Comparison of ENCODE assay signal across 1 cellular context in the genomic region with DNA sequence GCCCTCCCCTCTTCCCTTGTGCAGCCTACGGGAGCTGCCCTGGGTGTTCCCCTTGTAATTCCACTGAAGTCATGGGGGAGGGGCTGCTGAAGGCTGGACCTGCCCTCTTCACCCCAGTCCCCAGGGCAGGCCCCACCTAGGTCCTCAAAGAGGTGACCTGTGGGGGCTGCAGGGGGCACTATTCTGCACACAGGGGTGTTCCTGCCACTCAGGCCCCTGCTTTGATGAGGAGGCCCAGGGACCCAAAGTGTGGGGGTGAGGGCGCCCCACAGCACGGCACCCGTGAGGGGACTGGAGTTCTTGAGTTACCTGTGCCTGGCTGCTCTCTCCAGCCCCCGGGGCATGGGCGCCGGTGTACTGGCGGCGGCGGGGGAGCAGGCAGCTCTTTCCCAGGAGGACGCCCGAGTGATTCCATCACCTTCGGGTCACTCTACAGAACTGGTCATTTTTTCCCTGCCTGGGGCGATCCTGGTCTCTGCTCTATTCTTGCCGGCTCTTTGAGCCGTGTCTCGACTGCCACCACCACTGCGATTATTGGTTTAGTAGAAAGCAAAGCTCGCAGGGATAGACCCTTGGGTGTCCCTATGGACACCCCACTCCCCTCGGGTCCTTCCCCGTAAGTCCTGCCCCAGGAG.
TF ChIP-seq lines count a peak whose summit lies in the region.

No MANE protein-coding gene starts in this region.

TF ChIP-seq in GM23338, 12 proteins besides CTCF, POLR2A, EP300 and RAD21:
- TF ChIP-seq, protein P1, sequence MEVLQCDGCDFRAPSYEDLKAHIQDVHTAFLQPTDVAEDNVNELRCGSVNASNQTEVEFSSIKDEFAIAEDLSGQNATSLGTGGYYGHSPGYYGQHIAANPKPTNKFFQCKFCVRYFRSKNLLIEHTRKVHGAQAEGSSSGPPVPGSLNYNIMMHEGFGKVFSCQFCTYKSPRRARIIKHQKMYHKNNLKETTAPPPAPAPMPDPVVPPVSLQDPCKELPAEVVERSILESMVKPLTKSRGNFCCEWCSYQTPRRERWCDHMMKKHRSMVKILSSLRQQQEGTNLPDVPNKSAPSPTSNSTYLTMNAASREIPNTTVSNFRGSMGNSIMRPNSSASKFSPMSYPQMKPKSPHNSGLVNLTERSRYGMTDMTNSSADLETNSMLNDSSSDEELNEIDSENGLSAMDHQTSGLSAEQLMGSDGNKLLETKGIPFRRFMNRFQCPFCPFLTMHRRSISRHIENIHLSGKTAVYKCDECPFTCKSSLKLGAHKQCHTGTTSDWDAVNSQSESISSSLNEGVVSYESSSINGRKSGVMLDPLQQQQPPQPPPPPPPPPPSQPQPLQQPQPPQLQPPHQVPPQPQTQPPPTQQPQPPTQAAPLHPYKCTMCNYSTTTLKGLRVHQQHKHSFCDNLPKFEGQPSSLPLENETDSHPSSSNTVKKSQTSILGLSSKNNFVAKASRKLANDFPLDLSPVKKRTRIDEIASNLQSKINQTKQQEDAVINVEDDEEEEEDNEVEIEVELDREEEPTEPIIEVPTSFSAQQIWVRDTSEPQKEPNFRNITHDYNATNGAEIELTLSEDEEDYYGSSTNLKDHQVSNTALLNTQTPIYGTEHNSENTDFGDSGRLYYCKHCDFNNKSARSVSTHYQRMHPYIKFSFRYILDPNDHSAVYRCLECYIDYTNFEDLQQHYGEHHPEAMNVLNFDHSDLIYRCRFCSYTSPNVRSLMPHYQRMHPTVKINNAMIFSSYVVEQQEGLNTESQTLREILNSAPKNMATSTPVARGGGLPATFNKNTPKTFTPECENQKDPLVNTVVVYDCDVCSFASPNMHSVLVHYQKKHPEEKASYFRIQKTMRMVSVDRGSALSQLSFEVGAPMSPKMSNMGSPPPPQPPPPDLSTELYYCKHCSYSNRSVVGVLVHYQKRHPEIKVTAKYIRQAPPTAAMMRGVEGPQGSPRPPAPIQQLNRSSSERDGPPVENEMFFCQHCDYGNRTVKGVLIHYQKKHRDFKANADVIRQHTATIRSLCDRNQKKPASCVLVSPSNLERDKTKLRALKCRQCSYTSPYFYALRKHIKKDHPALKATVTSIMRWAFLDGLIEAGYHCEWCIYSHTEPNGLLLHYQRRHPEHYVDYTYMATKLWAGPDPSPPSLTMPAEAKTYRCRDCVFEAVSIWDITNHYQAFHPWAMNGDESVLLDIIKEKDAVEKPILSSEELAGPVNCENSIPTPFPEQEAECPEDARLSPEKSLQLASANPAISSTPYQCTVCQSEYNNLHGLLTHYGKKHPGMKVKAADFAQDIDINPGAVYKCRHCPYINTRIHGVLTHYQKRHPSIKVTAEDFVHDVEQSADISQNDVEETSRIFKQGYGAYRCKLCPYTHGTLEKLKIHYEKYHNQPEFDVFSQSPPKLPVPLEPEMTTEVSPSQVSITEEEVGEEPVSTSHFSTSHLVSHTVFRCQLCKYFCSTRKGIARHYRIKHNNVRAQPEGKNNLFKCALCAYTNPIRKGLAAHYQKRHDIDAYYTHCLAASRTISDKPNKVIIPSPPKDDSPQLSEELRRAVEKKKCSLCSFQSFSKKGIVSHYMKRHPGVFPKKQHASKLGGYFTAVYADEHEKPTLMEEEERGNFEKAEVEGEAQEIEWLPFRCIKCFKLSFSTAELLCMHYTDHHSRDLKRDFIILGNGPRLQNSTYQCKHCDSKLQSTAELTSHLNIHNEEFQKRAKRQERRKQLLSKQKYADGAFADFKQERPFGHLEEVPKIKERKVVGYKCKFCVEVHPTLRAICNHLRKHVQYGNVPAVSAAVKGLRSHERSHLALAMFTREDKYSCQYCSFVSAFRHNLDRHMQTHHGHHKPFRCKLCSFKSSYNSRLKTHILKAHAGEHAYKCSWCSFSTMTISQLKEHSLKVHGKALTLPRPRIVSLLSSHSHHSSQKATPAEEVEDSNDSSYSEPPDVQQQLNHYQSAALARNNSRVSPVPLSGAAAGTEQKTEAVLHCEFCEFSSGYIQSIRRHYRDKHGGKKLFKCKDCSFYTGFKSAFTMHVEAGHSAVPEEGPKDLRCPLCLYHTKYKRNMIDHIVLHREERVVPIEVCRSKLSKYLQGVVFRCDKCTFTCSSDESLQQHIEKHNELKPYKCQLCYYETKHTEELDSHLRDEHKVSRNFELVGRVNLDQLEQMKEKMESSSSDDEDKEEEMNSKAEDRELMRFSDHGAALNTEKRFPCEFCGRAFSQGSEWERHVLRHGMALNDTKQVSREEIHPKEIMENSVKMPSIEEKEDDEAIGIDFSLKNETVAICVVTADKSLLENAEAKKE (CRISPR knock-in tag; IDR thresholded peaks at IDR 0.05), result no peak
- TF ChIP-seq STAT1 (IDR thresholded peaks at IDR 0.05; ENCODE audit: unreplicated experiment), result no peak
- no peak for TF ChIP-seq ZNF331 (CRISPR knock-in tag; IDR thresholded peaks at IDR 0.05; ENCODE audit: low read depth)
- TF ChIP-seq, protein P2, sequence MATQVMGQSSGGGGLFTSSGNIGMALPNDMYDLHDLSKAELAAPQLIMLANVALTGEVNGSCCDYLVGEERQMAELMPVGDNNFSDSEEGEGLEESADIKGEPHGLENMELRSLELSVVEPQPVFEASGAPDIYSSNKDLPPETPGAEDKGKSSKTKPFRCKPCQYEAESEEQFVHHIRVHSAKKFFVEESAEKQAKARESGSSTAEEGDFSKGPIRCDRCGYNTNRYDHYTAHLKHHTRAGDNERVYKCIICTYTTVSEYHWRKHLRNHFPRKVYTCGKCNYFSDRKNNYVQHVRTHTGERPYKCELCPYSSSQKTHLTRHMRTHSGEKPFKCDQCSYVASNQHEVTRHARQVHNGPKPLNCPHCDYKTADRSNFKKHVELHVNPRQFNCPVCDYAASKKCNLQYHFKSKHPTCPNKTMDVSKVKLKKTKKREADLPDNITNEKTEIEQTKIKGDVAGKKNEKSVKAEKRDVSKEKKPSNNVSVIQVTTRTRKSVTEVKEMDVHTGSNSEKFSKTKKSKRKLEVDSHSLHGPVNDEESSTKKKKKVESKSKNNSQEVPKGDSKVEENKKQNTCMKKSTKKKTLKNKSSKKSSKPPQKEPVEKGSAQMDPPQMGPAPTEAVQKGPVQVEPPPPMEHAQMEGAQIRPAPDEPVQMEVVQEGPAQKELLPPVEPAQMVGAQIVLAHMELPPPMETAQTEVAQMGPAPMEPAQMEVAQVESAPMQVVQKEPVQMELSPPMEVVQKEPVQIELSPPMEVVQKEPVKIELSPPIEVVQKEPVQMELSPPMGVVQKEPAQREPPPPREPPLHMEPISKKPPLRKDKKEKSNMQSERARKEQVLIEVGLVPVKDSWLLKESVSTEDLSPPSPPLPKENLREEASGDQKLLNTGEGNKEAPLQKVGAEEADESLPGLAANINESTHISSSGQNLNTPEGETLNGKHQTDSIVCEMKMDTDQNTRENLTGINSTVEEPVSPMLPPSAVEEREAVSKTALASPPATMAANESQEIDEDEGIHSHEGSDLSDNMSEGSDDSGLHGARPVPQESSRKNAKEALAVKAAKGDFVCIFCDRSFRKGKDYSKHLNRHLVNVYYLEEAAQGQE (IDR thresholded peaks at IDR 0.05; ENCODE audit: unreplicated experiment), result no peak
- TF ChIP-seq ZNF114 (CRISPR knock-in tag; IDR thresholded peaks at IDR 0.05), result no peak
- no peak for TF ChIP-seq JUNB (IDR thresholded peaks at IDR 0.05; ENCODE audit: unreplicated experiment)
- no peak for TF ChIP-seq NANOG (IDR thresholded peaks at IDR 0.05; ENCODE audit: borderline replicate concordance)
- no peak for TF ChIP-seq EZH2 (IDR thresholded peaks at IDR 0.05; ENCODE audit: low read depth, unreplicated experiment)
